Comparison of ENCODE assay signal across 8 cellular contexts in genomic region chr16:75251280-75252048, GRCh38. TPM values are rescaled to one million over a fixed set of nuclear protein-coding genes. Genes with fewer than 3 reads are reported as not detected.
A peak's percentile ranks its signal among the peaks of the same experiment; 100 is the strongest.
DNase-seq lines count a peak whose midpoint lies in the region; ATAC-seq, FAIRE-seq and TF ChIP-seq lines count a peak whose summit lies in the region.

Gene BCAR1, minus strand, starts transcription at chr16:75251624. Its CDS starts 142 bp downstream, at chr16:75251482.

- H3K4me1 Mint-ChIP-seq in activated naive CD8-positive, alpha-beta T cell treated with anti-CD3 and anti-CD28 coated beads, Interleukin-2, amount 50 U/mL, for 24 hours: peaks cover 6% of the 10 kb centered on the region
- peaks cover 41% of the 10 kb centered on the region for H3K4me1 Mint-ChIP-seq in glutamatergic neuron (ENCODE audit: low read depth, unreplicated experiment)

- H3K27ac Mint-ChIP-seq in activated naive CD8-positive, alpha-beta T cell treated with anti-CD3 and anti-CD28 coated beads, Interleukin-2, amount 50 U/mL, for 24 hours: no peak within 1 kb of the TSS
- H3K27ac Mint-ChIP-seq in glutamatergic neuron (ENCODE audit: unreplicated experiment): peak within 1 kb of the TSS; percentile 85

- no peak for TF ChIP-seq POLR2A in GM12892 (IDR thresholded peaks at IDR 0.05; ENCODE audit: low read depth, low read length)

- peak; percentile 83 for ATAC-seq in HG02678 (IDR thresholded peaks at IDR 0.05; ENCODE audit: unreplicated experiment)
- peak; percentile 54 for ATAC-seq in activated naive CD8-positive, alpha-beta T cell treated with anti-CD3 and anti-CD28 coated beads, Interleukin-2, amount 50 U/mL, for 24 hours

- TF ChIP-seq CTCF in glutamatergic neuron (IDR thresholded peaks at IDR 0.05; ENCODE audit: partially characterized antibody, unreplicated experiment): no peak

- FAIRE-seq in GM12892 (lab: Jason Lieb, UNC): peak; percentile 44

- H3K9me3 Mint-ChIP-seq in activated naive CD8-positive, alpha-beta T cell treated with anti-CD3 and anti-CD28 coated beads, Interleukin-2, amount 50 U/mL, for 24 hours: no peaks in the 10 kb centered on the region
- peaks cover 19% of the 10 kb centered on the region for H3K9me3 Mint-ChIP-seq in glutamatergic neuron (ENCODE audit: unreplicated experiment)

- no peaks in the 10 kb centered on the region for H3K36me3 Mint-ChIP-seq in activated naive CD8-positive, alpha-beta T cell treated with anti-CD3 and anti-CD28 coated beads, Interleukin-2, amount 50 U/mL, for 24 hours (ENCODE audit: low read depth)
- H3K36me3 Mint-ChIP-seq in glutamatergic neuron (ENCODE audit: unreplicated experiment): no peaks in the 10 kb centered on the region

- H3K27me3 Mint-ChIP-seq in activated naive CD8-positive, alpha-beta T cell treated with anti-CD3 and anti-CD28 coated beads, Interleukin-2, amount 50 U/mL, for 24 hours: peaks cover 55% of the 10 kb centered on the region
- peaks cover 22% of the 10 kb centered on the region for H3K27me3 Mint-ChIP-seq in glutamatergic neuron (ENCODE audit: unreplicated experiment)

- peak within 1 kb of the TSS; percentile 59 for H3K4me3 Mint-ChIP-seq in activated naive CD8-positive, alpha-beta T cell treated with anti-CD3 and anti-CD28 coated beads, Interleukin-2, amount 50 U/mL, for 24 hours
- peak within 1 kb of the TSS; percentile 84 for H3K4me3 Mint-ChIP-seq in glutamatergic neuron (ENCODE audit: unreplicated experiment)

- DNase-seq in Ammon's horn (ENCODE audit: low spot score): peak; percentile 91
- DNase-seq in GM12892 (ENCODE audit: insufficient read length): peak; percentile 85
- peak; percentile 68 for DNase-seq in NCI-H2171 treated with DMSO at 0.1 percent for 48 hours (lab: John Stamatoyannopoulos, UW)
- DNase-seq in activated naive CD8-positive, alpha-beta T cell treated with anti-CD3 and anti-CD28 coated beads, Interleukin-2, amount 50 U/mL, for 24 hours: peak; percentile 32
- DNase-seq in glutamatergic neuron: peak; percentile 90
- DNase-seq in nucleus accumbens (lab: John Stamatoyannopoulos, UW): peak in 52 of 56 donors; percentile 48 to 93 (median 82)
- DNase-seq in stimulated activated naive CD4-positive, alpha-beta T cell (lab: John Stamatoyannopoulos, UW): no peak

RNA-seq across cellular contexts. Expression of gene BCAR1, which starts in this region (rescaled TPM):
- polyA plus RNA-seq in GM12892 (2012; ENCODE audit: missing spikeins): 1.5 TPM
- 212 TPM for total RNA-seq in glutamatergic neuron (ENCODE audit: unreplicated experiment)

Comparison
In these comparisons a context has a peak if more than half of its experiments do, and no peak if none do; other contexts are left out.
1. DNase-seq: peak in Ammon's horn (single experiment), GM12892 (single experiment), NCI-H2171 treated with DMSO at 0.1 percent for 48 hours (single experiment), activated naive CD8-positive, alpha-beta T cell treated with anti-CD3 and anti-CD28 coated beads, Interleukin-2, amount 50 U/mL, for 24 hours (single experiment), glutamatergic neuron (single experiment) and nucleus accumbens (52 of 56); none in stimulated activated naive CD4-positive, alpha-beta T cell (0 of 6).